Comparison of ENCODE assay signal across 17 cellular contexts in genomic region chr9:89323257-89323841, GRCh38. TPM values are rescaled to one million over a fixed set of nuclear protein-coding genes. Genes with fewer than 3 reads are reported as not detected.
DNase-seq lines count a peak whose midpoint lies in the region; ATAC-seq and TF ChIP-seq lines count a peak whose summit lies in the region.
"Had no signal": no experiment of that assay in that cellular context is flagged by ENCODE, and none has a peak within 500 bp of the region (broad histone marks: within the 10 kb centered on the region; RNA-seq: fewer than 3 reads in every experiment).

No MANE protein-coding gene starts in this region.

- no peaks in the 10 kb centered on the region for H3K9me3 ChIP-seq in CD4-positive, CD25-positive, alpha-beta regulatory T cell (ENCODE audit: control insufficient read depth in 2 of 2, low read length in 2 of 2)
- H3K9me3 ChIP-seq in hepatocyte (ENCODE audit: low read depth) = no peaks in the 10 kb centered on the region
- H3K9me3 ChIP-seq in MG63 = no peaks in the 10 kb centered on the region
- H3K9me3 ChIP-seq: BE2C had no signal

- peak overlapping the region in 2 of 4 donors; percentile 12 to 45 for H3K4me3 Mint-ChIP-seq in CD4-positive, CD25-positive, alpha-beta regulatory T cell
- H3K4me3 Mint-ChIP-seq in Calu3 (ENCODE audit: low read depth, unreplicated experiment) = no peak overlapping the region

- no peaks in the 10 kb centered on the region for H3K9me2 ChIP-seq in hepatocyte (replicated peaks; ENCODE audit: insufficient read depth)

- H3K9me3 Mint-ChIP-seq in CD4-positive, CD25-positive, alpha-beta regulatory T cell = no peaks in the 10 kb centered on the region
- no peaks in the 10 kb centered on the region for H3K9me3 Mint-ChIP-seq in Calu3 (ENCODE audit: low read depth, unreplicated experiment)
- H3K9me3 Mint-ChIP-seq in activated naive CD4-positive, alpha-beta T cell treated with anti-CD3 and anti-CD28 coated beads, Interleukin-2, amount 50 U/mL, for 72 hours = no peaks in the 10 kb centered on the region

- peaks cover 54% of the 10 kb centered on the region for H3K36me3 ChIP-seq in CD4-positive, CD25-positive, alpha-beta regulatory T cell (ENCODE audit: control insufficient read depth, insufficient read depth, low read length)
- H3K36me3 ChIP-seq in hepatocyte (replicated peaks; ENCODE audit: insufficient read depth, low read depth) (no peaks in the 10 kb centered on the region), MG63 (peaks cover 16% of the 10 kb centered on the region)

- H3K27me3 ChIP-seq in CD4-positive, CD25-positive, alpha-beta regulatory T cell (ENCODE audit: control insufficient read depth, insufficient read depth, low read length) = no peaks in the 10 kb centered on the region
- H3K27me3 ChIP-seq in hepatocyte = no peaks in the 10 kb centered on the region
- no peaks in the 10 kb centered on the region for H3K27me3 ChIP-seq in MG63
- H3K27me3 ChIP-seq: BE2C had no signal

- H4K20me1 ChIP-seq in hepatocyte (ENCODE audit: insufficient read depth, poor library complexity, severe bottlenecking) = peaks cover 7% of the 10 kb centered on the region

- CTCF ChIA-PET in Calu3 (lab: Charles Lee) = interaction anchor here (0.6 kb wide), 1 partner anchor 228 kb away, joined by 7 read pairs; no protein-coding TSS in a partner anchor

- DNase-seq in CD4-positive, CD25-positive, alpha-beta regulatory T cell = no peak
- no peak for DNase-seq in Calu3
- DNase-seq in activated naive CD4-positive, alpha-beta T cell treated with anti-CD3 and anti-CD28 coated beads, Interleukin-2, amount 50 U/mL, for 72 hours (ENCODE audit: low spot score in 2 of 2) = no peak
- peak; percentile 33 for DNase-seq in hepatocyte (ENCODE audit: low spot score)
- no peak for DNase-seq in amygdala (lab: John Stamatoyannopoulos, UW)
- DNase-seq in MG63 = no peak
- DNase-seq in activated effector memory CD4-positive, alpha-beta T cell treated with Interleukin-2 at 50 U/mL for 16 hours = no peak
- DNase-seq: activated CD8-positive, alpha-beta memory T cell treated with anti-CD3 and anti-CD28 coated beads, Interleukin-2, amount 50 U/mL, for 4 hours; BE2C; DND-41; HCEC 1CT; head of caudate nucleus; islet precursor cell; NCI-H1694 treated with DMSO at 0.1 percent for 48 hours; NCI-H510A treated with DMSO at 0.1 percent for 48 hours had no signal

- WGBS in hepatocyte (ENCODE audit: low lambda C conversion rate, missing lambda C conversion rate) = 53% methylated on average over 4 of the region's 4 CpGs

- peak overlapping the region; percentile 19 for H3K4me2 ChIP-seq in hepatocyte

- no peak overlapping the region for H2AFZ ChIP-seq in hepatocyte

- intact Hi-C loops in Calu3 (cut with micrococcal nuclease; ENCODE audit: unreplicated experiment) = no loop called here

- ATAC-seq in CD4-positive, CD25-positive, alpha-beta regulatory T cell (ENCODE audit: low read depth in 2 of 2) = no peak
- ATAC-seq in activated naive CD4-positive, alpha-beta T cell treated with anti-CD3 and anti-CD28 coated beads, Interleukin-2, amount 50 U/mL, for 72 hours = no peak
- no peak for ATAC-seq in HG02798 (IDR thresholded peaks at IDR 0.05; ENCODE audit: poor library complexity, unreplicated experiment)
- ATAC-seq: Panc1 had no signal

- H3K36me3 Mint-ChIP-seq in CD4-positive, CD25-positive, alpha-beta regulatory T cell = peaks cover 28% of the 10 kb centered on the region
- H3K36me3 Mint-ChIP-seq in Calu3 (ENCODE audit: insufficient read depth, unreplicated experiment) = peaks cover 16% of the 10 kb centered on the region
- H3K36me3 Mint-ChIP-seq in activated naive CD4-positive, alpha-beta T cell treated with anti-CD3 and anti-CD28 coated beads, Interleukin-2, amount 50 U/mL, for 72 hours = peaks cover 17 to 19% of the 10 kb centered on the region in 2 donors

- TF ChIP-seq CTCF in Calu3 (IDR thresholded peaks at IDR 0.05; ENCODE audit: unreplicated experiment) (no peak), hepatocyte (IDR thresholded peaks at IDR 0.05; ENCODE audit: poor library complexity) (no peak)

- no TSS peak for BruUV-seq in Calu3 (replicated peaks; lab: Mats Ljungman, UMichigan)

- peak overlapping the region in 2 of 3 donors; percentile 4 to 70 for H3K27ac Mint-ChIP-seq in CD4-positive, CD25-positive, alpha-beta regulatory T cell
- H3K27ac Mint-ChIP-seq in Calu3 (ENCODE audit: unreplicated experiment) = peak overlapping the region; percentile 16
- H3K27ac Mint-ChIP-seq in activated naive CD4-positive, alpha-beta T cell treated with anti-CD3 and anti-CD28 coated beads, Interleukin-2, amount 50 U/mL, for 72 hours = peak overlapping the region; percentile 27 to 88

- H3K79me2 ChIP-seq in hepatocyte = peaks cover 64% of the 10 kb centered on the region

- H3K27ac ChIP-seq in CD4-positive, CD25-positive, alpha-beta regulatory T cell (ENCODE audit: insufficient read depth, low read length, poor library complexity, severe bottlenecking) = no peak overlapping the region
- no peak overlapping the region for H3K27ac ChIP-seq in hepatocyte

- H3K4me1 ChIP-seq in CD4-positive, CD25-positive, alpha-beta regulatory T cell (ENCODE audit: control insufficient read depth, insufficient read depth, low read length, poor library complexity, severe bottlenecking) = peaks cover 30% of the 10 kb centered on the region
- H3K4me1 ChIP-seq in hepatocyte (ENCODE audit: insufficient read depth) = peaks cover 17% of the 10 kb centered on the region

- H3K27me3 Mint-ChIP-seq in CD4-positive, CD25-positive, alpha-beta regulatory T cell = no peaks in the 10 kb centered on the region
- no peaks in the 10 kb centered on the region for H3K27me3 Mint-ChIP-seq in Calu3 (ENCODE audit: unreplicated experiment)

- no peak overlapping the region for H3K4me3 ChIP-seq in CD4-positive, CD25-positive, alpha-beta regulatory T cell (ENCODE audit: low read depth, low read length)
- H3K4me3 ChIP-seq in hepatocyte = no peak overlapping the region
- no peak overlapping the region for H3K4me3 ChIP-seq in MG63

- peaks cover 31 to 70% (median 51%) of the 10 kb centered on the region in 4 donors for H3K4me1 Mint-ChIP-seq in CD4-positive, CD25-positive, alpha-beta regulatory T cell
- peaks cover 16% of the 10 kb centered on the region for H3K4me1 Mint-ChIP-seq in Calu3 (ENCODE audit: low read depth, unreplicated experiment)

RNA-seq across cellular contexts. Expression of gene SECISBP2, which starts 5.0 kb away (rescaled TPM):
- 129 TPM for total RNA-seq in CD4-positive, CD25-positive, alpha-beta regulatory T cell
- polyA plus RNA-seq in CD4-positive, CD25-positive, alpha-beta regulatory T cell = 10 to 100 TPM; 19.2 to 38.3 (median 24.7) TPM
- total RNA-seq in Calu3 (2022) (25.1 and 27.8 TPM in 2 replicates), hepatocyte (43.8 and 48.2 TPM in 2 replicates)
- 10 to 100 TPM; 42.8 to 52.0 TPM for total RNA-seq in activated naive CD4-positive, alpha-beta T cell treated with anti-CD3 and anti-CD28 coated beads, Interleukin-2, amount 50 U/mL, for 72 hours
- polyA plus RNA-seq in hepatocyte = 30.2 and 30.6 TPM in 2 replicates
- total RNA-seq in MG63 (2014; rRNA removed; shearing (Covaris generic); ENCODE audit: low replicate concordance) = 7.4 and 9.7 TPM in 2 replicates

RNA-seq across cellular contexts. Expression of gene CKS2, which starts 12.4 kb away (rescaled TPM):
- total RNA-seq in CD4-positive, CD25-positive, alpha-beta regulatory T cell = 35.2 TPM
- 10 to 100 TPM; 28.6 to 53.0 (median 44.0) TPM for polyA plus RNA-seq in CD4-positive, CD25-positive, alpha-beta regulatory T cell
- total RNA-seq in Calu3 (2022) (99.5 and 116 TPM in 2 replicates), hepatocyte (77.1 and 85.1 TPM in 2 replicates)
- 100 to 1,000 TPM; 202 to 384 TPM for total RNA-seq in activated naive CD4-positive, alpha-beta T cell treated with anti-CD3 and anti-CD28 coated beads, Interleukin-2, amount 50 U/mL, for 72 hours
- 136 and 145 TPM in 2 replicates for polyA plus RNA-seq in hepatocyte
- total RNA-seq in MG63 (2014; rRNA removed; shearing (Covaris generic); ENCODE audit: low replicate concordance) = 326 and 335 TPM in 2 replicates
